Comparison of ENCODE assay signal across 8 cellular contexts in genomic region chr12:32312049-32312670, GRCh38.
DNase-seq lines count a peak whose midpoint lies in the region; ATAC-seq and TF ChIP-seq lines count a peak whose summit lies in the region.

No MANE protein-coding gene starts in this region.

- no peak overlapping the region for H2BK120ac ChIP-seq in mesendoderm (ENCODE audit: low read depth, low read length)

- H3K79me2 ChIP-seq in mesendoderm (ENCODE audit: control insufficient read depth, insufficient read depth, low read length), result no peaks in the 10 kb centered on the region

- H4K5ac ChIP-seq in mesendoderm (ENCODE audit: low read length), result no peak overlapping the region

- no peak overlapping the region for H2BK15ac ChIP-seq in mesendoderm (replicated peaks; ENCODE audit: low read depth)

- H3K23ac ChIP-seq in mesendoderm (ENCODE audit: low read length), result no peak overlapping the region

- TF ChIP-seq CTCF in colonic mucosa (IDR thresholded peaks at IDR 0.05), result peak; percentile 33

- DNase-seq in DMS53 treated with DMSO at 0.1 percent for 48 hours (lab: John Stamatoyannopoulos, UW; ENCODE audit: unreplicated experiment), result peak; percentile 78
- DNase-seq in Jurkat, Clone E6-1 (ENCODE audit: low read depth, low spot score), result peak; percentile 69
- DNase-seq in NT2/D1 (ENCODE audit: low read depth, low spot score), result peak; percentile 65
- DNase-seq in colonic mucosa, result no peak
- DNase-seq in mesendoderm, result peak; percentile 85
- no peak for DNase-seq in UCSD-AML1 (lab: John Stamatoyannopoulos, UW; ENCODE audit: unreplicated experiment)

- H3K36me3 ChIP-seq in NT2/D1 (ENCODE audit: insufficient read depth, insufficient read length, low read length), result peaks cover 6% of the 10 kb centered on the region
- H3K36me3 ChIP-seq in colonic mucosa, result no peaks in the 10 kb centered on the region
- H3K36me3 ChIP-seq in mesendoderm (ENCODE audit: control insufficient read depth, insufficient read depth, low read length), result no peaks in the 10 kb centered on the region

- no peak overlapping the region for H3K56ac ChIP-seq in mesendoderm (ENCODE audit: low read length)

- no peak overlapping the region for H3K4me2 ChIP-seq in mesendoderm (ENCODE audit: low read length)

- no CpG with 5 or more reads among the region's 2 CpGs for WGBS in mesendoderm (ENCODE audit: extremely low coverage, insufficient coverage, low lambda C conversion rate)

- H3K4me1 ChIP-seq in NT2/D1 (ENCODE audit: insufficient read depth, insufficient read length) (no peaks in the 10 kb centered on the region), colonic mucosa (no peaks in the 10 kb centered on the region), mesendoderm (ENCODE audit: control insufficient read depth, low read depth, low read length) (peaks cover 3% of the 10 kb centered on the region)

- no peaks in the 10 kb centered on the region for H3K79me1 ChIP-seq in mesendoderm (ENCODE audit: low read length)

- no peak overlapping the region for H3K4ac ChIP-seq in mesendoderm (ENCODE audit: low read depth, low read length)

- intact Hi-C loops in colonic mucosa (cut with DNase I), result loop anchor here (5.0 kb wide), 2 partner anchors 250 to 660 kb away; no protein-coding TSS in a partner anchor

- no peaks in the 10 kb centered on the region for H3K9me3 ChIP-seq in NT2/D1 (ENCODE audit: insufficient read depth, low read length)
- no peaks in the 10 kb centered on the region for H3K9me3 ChIP-seq in colonic mucosa

- H2AK5ac ChIP-seq in mesendoderm (ENCODE audit: low read length), result no peak overlapping the region

- H3K27me3 ChIP-seq in NT2/D1 (ENCODE audit: insufficient read depth, insufficient read length) (no peaks in the 10 kb centered on the region), colonic mucosa (no peaks in the 10 kb centered on the region), mesendoderm (ENCODE audit: insufficient read depth, low read length, poor library complexity) (no peaks in the 10 kb centered on the region)

- H3K9ac ChIP-seq in NT2/D1 (ENCODE audit: insufficient read length, low read depth), result no peak overlapping the region
- H3K9ac ChIP-seq in colonic mucosa (ENCODE audit: low read depth in 2 of 2, low read length in 2 of 2), result no peak overlapping the region
- no peak overlapping the region for H3K9ac ChIP-seq in mesendoderm (ENCODE audit: low read length)

- H3K18ac ChIP-seq in mesendoderm (ENCODE audit: low read length), result no peak overlapping the region

- H2BK5ac ChIP-seq in mesendoderm (ENCODE audit: low read length), result no peak overlapping the region

- H3K27ac ChIP-seq in colonic mucosa (no peak overlapping the region), mesendoderm (ENCODE audit: low read depth, low read length) (no peak overlapping the region)

- H4K8ac ChIP-seq in mesendoderm (ENCODE audit: low read depth, low read length), result no peak overlapping the region

- H3K4me3 ChIP-seq in Jurkat, Clone E6-1 (ENCODE audit: low read length), result no peak overlapping the region
- H3K4me3 ChIP-seq in NT2/D1 (ENCODE audit: insufficient read length, low read depth) (no peak overlapping the region), colonic mucosa (no peak overlapping the region), mesendoderm (ENCODE audit: low read length) (no peak overlapping the region)

- no peak for ATAC-seq in GM18502 (IDR thresholded peaks at IDR 0.05; ENCODE audit: poor library complexity, unreplicated experiment)
- ATAC-seq in GM19395 (IDR thresholded peaks at IDR 0.05; ENCODE audit: unreplicated experiment), result no peak

Comparison
In these comparisons a context has a peak if more than half of its experiments do, and no peak if none do; other contexts are left out.
1. DNase-seq: peak in DMS53 treated with DMSO at 0.1 percent for 48 hours (single experiment), Jurkat, Clone E6-1 (single experiment), NT2/D1 (single experiment) and mesendoderm (single experiment); none in colonic mucosa (single experiment) and UCSD-AML1 (single experiment).